Comparison of ENCODE assay signal across 9 cellular contexts in the genomic region with DNA sequence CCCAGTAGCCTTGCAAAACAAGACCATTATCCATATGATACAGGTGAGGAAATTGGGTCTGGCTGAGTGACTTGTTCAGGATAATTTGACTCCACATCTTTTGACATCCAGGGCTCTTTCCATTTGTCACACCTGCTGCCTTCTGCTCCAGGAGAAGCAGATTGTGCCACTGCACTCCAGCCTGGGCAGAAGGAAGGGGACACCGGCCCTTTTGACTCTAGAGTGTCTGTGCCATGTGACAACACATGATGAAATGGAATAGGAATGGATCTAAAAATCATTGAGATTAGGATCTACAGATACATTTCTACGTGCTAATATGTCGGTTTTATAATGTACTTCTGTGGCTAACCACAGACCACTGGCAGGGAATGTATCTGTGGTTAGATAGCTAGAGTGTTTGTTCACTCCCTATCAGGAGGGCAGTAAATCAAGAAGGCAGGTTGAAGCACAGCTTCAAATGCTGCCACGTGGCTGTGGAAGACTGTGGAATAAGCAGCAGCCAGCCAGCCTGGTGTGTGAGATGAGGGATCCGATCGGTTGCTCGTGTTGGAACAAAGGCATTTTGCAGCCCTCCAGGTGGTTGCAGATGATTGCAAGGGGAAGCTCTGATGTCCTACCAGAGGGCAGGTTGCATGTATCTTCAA. TPM values are rescaled to one million over a fixed set of nuclear protein-coding genes. Genes with fewer than 3 reads are reported as not detected.
DNase-seq lines count a peak whose midpoint lies in the region; ATAC-seq and TF ChIP-seq lines count a peak whose summit lies in the region.
"Had no signal": no experiment of that assay in that cellular context is flagged by ENCODE, and none has a peak within 500 bp of the region (broad histone marks: within the 10 kb centered on the region; RNA-seq: fewer than 3 reads in every experiment).

No MANE protein-coding gene starts in this region.

- TF ChIP-seq CTCF in hepatocyte (IDR thresholded peaks at IDR 0.05; ENCODE audit: poor library complexity) = no peak
- no peak for TF ChIP-seq CTCF in stomach (IDR thresholded peaks at IDR 0.05)

- DNase-seq in AG20443 (ENCODE audit: low spot score) = peak; percentile 59
- peak; percentile 60 for DNase-seq in HT1080 (ENCODE audit: low read depth)
- DNase-seq in SK-N-DZ (ENCODE audit: low spot score) = peak; percentile 62
- peak; percentile 52 for DNase-seq in hepatocyte (ENCODE audit: low spot score)
- DNase-seq in T-helper 9 cell = no peak
- no peak for DNase-seq in stomach
- DNase-seq: T-cell had no signal

- no peaks in the 10 kb centered on the region for H3K9me2 ChIP-seq in hepatocyte (replicated peaks; ENCODE audit: insufficient read depth)

- no peak for TF ChIP-seq EP300 in stomach (IDR thresholded peaks at IDR 0.05)

- H4K20me1 ChIP-seq in hepatocyte (ENCODE audit: insufficient read depth, poor library complexity, severe bottlenecking) = no peaks in the 10 kb centered on the region

- 32% methylated on average over 7 of the region's 7 CpGs for WGBS in hepatocyte (ENCODE audit: low lambda C conversion rate, missing lambda C conversion rate)
- whole genome bisulfite sequencing in stomach, 5 donors = 19 to 47% (median 24%) methylated on average over 7 of the region's 7 CpGs

- H3K27me3 ChIP-seq in hepatocyte (no peaks in the 10 kb centered on the region), stomach (no peaks in the 10 kb centered on the region)

- no peak overlapping the region for H3K4me2 ChIP-seq in hepatocyte

- H3K4me1 ChIP-seq in hepatocyte (ENCODE audit: insufficient read depth) = peaks cover 14% of the 10 kb centered on the region
- H3K4me1 ChIP-seq in stomach = peaks cover 0 to 26% (median 7%) of the 10 kb centered on the region in 4 donors

- no peaks in the 10 kb centered on the region for H3K36me3 ChIP-seq in hepatocyte (replicated peaks; ENCODE audit: insufficient read depth, low read depth)
- peaks cover 0 to 6% (median 0%) of the 10 kb centered on the region in 4 donors for H3K36me3 ChIP-seq in stomach

- intact Hi-C loops in stomach (cut with DNase I; ENCODE audit: low total_unique reads) = no loop called here

- H3K79me2 ChIP-seq in hepatocyte = peaks cover 59% of the 10 kb centered on the region

- H2AFZ ChIP-seq in hepatocyte = no peak overlapping the region

- H3K27ac ChIP-seq in hepatocyte = no peak overlapping the region
- no peak overlapping the region for H3K27ac ChIP-seq in stomach

- no peak for ATAC-seq in GM21717 (IDR thresholded peaks at IDR 0.05; ENCODE audit: unreplicated experiment)
- ATAC-seq in HG02970 (IDR thresholded peaks at IDR 0.05; ENCODE audit: low FRiP score, unreplicated experiment) = no peak

- H3K9me3 ChIP-seq in hepatocyte (ENCODE audit: low read depth) = no peaks in the 10 kb centered on the region
- H3K9me3 ChIP-seq in stomach = no peaks in the 10 kb centered on the region

- no peak for TF ChIP-seq POLR2A in stomach (IDR thresholded peaks at IDR 0.05)

- H3K4me3 ChIP-seq in hepatocyte (no peak overlapping the region), stomach (no peak overlapping the region)

RNA-seq across cellular contexts. Expression of a gene that starts 28.4 kb away (rescaled TPM):
- 4.6 and 8.1 TPM in 2 replicates for total RNA-seq in HT1080 (2014; rRNA removed; shearing (Covaris generic))
- 3.0 and 5.1 TPM in 2 replicates for polyA plus RNA-seq in HT1080 (2015; cell fraction: cytosol; rRNA removed)
- polyA plus RNA-seq in HT1080 (2015; cell fraction: nucleus; rRNA removed) = 2.4 and 3.2 TPM in 2 replicates
- polyA plus RNA-seq in SK-N-DZ (2014; cell fraction: cytosol; rRNA removed) = 15.2 and 15.4 TPM in 2 replicates
- 11.4 and 12.6 TPM in 2 replicates for polyA plus RNA-seq in SK-N-DZ (2014; cell fraction: nucleus; rRNA removed)
- total RNA-seq in hepatocyte (31.8 and 31.9 TPM in 2 replicates), stomach (10 to 100 TPM; 30.1 to 66.5 (median 43.5) TPM)
- polyA plus RNA-seq in hepatocyte (21.6 and 22.9 TPM in 2 replicates), stomach (10 to 100 TPM in 1 of 3 donors, 1 to 10 TPM in 2; 5.8 to 11.3 (median 6.7) TPM)

Comparison
In these comparisons a context has a peak if more than half of its experiments do, and no peak if none do; other contexts are left out.
1. DNase-seq: peak in AG20443 (single experiment), HT1080 (single experiment), SK-N-DZ (single experiment) and hepatocyte (single experiment); none in T-helper 9 cell (single experiment) and stomach (single experiment).